In the genomic region with DNA sequence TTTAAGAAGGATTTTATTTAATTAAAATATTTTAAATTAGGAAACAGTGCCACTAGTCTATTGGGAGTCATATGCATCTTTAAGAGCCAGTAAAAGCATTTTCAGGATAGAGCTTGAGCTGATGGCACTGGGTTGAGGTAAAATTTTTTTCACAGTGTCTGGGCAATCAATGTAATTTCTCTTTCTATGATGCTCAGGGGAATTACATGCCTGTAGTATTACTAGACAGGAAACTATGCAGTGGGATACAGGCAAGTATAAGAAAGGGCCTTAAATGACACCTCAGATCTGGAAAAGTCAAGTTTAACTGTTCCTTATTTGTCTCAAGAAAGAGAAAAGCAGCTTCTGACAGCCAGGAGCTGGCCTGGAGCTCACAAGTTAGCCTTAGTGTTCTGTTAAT, we compare ENCODE assay signal across 1 cellular context.
TF ChIP-seq lines count a peak whose summit lies in the region.

No MANE protein-coding gene starts in this region.

TF ChIP-seq in IMR-90, 13 proteins besides CTCF, POLR2A, EP300 and RAD21:
- TF ChIP-seq CEBPB (IDR thresholded peaks at IDR 0.05; ENCODE audit: low read depth, low read length) (no peak), MAFK (IDR thresholded peaks at IDR 0.05; ENCODE audit: low read depth, low read length) (no peak), RCOR1 (IDR thresholded peaks at IDR 0.05; ENCODE audit: insufficient replicate concordance, low read length) (no peak), MAZ (IDR thresholded peaks at IDR 0.05; ENCODE audit: borderline replicate concordance, low read depth, low read length) (no peak), SMC3 (IDR thresholded peaks at IDR 0.05; ENCODE audit: low read depth, low read length) (no peak), MXI1 (IDR thresholded peaks at IDR 0.05; ENCODE audit: borderline replicate concordance, low read depth, low read length) (no peak), NFE2L2 (IDR thresholded peaks at IDR 0.05; ENCODE audit: low read depth, low read length) (no peak), RFX5 (IDR thresholded peaks at IDR 0.05; ENCODE audit: low read depth, low read length) (no peak), BHLHE40 (IDR thresholded peaks at IDR 0.05; ENCODE audit: low read depth, low read length) (no peak), FOS (IDR thresholded peaks at IDR 0.05; ENCODE audit: low read depth, low read length) (no peak), ELK1 (IDR thresholded peaks at IDR 0.05; ENCODE audit: borderline replicate concordance, low read depth, low read length) (no peak), CHD1 (IDR thresholded peaks at IDR 0.05; ENCODE audit: low read depth, low read length) (no peak)
- TF ChIP-seq, protein P1, sequence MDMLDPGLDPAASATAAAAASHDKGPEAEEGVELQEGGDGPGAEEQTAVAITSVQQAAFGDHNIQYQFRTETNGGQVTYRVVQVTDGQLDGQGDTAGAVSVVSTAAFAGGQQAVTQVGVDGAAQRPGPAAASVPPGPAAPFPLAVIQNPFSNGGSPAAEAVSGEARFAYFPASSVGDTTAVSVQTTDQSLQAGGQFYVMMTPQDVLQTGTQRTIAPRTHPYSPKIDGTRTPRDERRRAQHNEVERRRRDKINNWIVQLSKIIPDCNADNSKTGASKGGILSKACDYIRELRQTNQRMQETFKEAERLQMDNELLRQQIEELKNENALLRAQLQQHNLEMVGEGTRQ (IDR thresholded peaks at IDR 0.05; ENCODE audit: low read depth, low read length), result no peak
